In genomic region chr17:80639658-80640057, GRCh38 we compare ENCODE assay signal across 22 cellular contexts.
DNase-seq lines count a peak whose midpoint lies in the region; ATAC-seq and TF ChIP-seq lines count a peak whose summit lies in the region.
"Had no signal": no experiment of that assay in that cellular context is flagged by ENCODE, and none has a peak within 500 bp of the region (broad histone marks: within the 10 kb centered on the region; RNA-seq: fewer than 3 reads in every experiment).

No MANE protein-coding gene starts in this region.

- H3K4me1 Mint-ChIP-seq in activated CD4-positive, alpha-beta T cell treated with anti-CD3 and anti-CD28 coated beads, Interleukin-2, amount 10 ng/mL, durations not matched to agents 24 days and 14 days, result peaks cover 47% of the 10 kb centered on the region
- peaks cover 28% of the 10 kb centered on the region for H3K4me1 Mint-ChIP-seq in activated T-helper 17 cell treated with anti-CD3 and anti-CD28 coated beads, Interleukin-2, amount 50 U/mL, for 72 hours
- peaks cover 22% of the 10 kb centered on the region for H3K4me1 Mint-ChIP-seq in stimulated activated effector memory CD8-positive, alpha-beta T cell treated with anti-CD3 and anti-CD28 coated beads, Interleukin-12 subunit alpha, Interleukin-12 subunit beta, amount 100 ng/mL, for 72 hours

- H3K9me3 Mint-ChIP-seq in activated CD4-positive, alpha-beta T cell treated with anti-CD3 and anti-CD28 coated beads, Interleukin-2, amount 10 ng/mL, durations not matched to agents 24 days and 14 days, result peaks cover 4% of the 10 kb centered on the region
- no peaks in the 10 kb centered on the region for H3K9me3 Mint-ChIP-seq in activated T-helper 17 cell treated with anti-CD3 and anti-CD28 coated beads, Interleukin-2, amount 50 U/mL, for 72 hours
- no peaks in the 10 kb centered on the region for H3K9me3 Mint-ChIP-seq in stimulated activated effector memory CD8-positive, alpha-beta T cell treated with anti-CD3 and anti-CD28 coated beads, Interleukin-12 subunit alpha, Interleukin-12 subunit beta, amount 100 ng/mL, for 72 hours
- H3K9me3 Mint-ChIP-seq: CD8-positive, alpha-beta T cell had no signal

- DNase-seq in DMS 273 (lab: John Stamatoyannopoulos, UW; ENCODE audit: unreplicated experiment) (peak; percentile 18), DMS 273 treated with DMSO at 0.1 percent for 48 hours (lab: John Stamatoyannopoulos, UW) (no peak), HEK293T (ENCODE audit: extremely low spot score) (no peak)
- DNase-seq in activated CD4-positive, alpha-beta T cell treated with anti-CD3 and anti-CD28 coated beads, Interleukin-2, amount 10 ng/mL, durations not matched to agents 24 days and 14 days, result peak; percentile 54
- no peak for DNase-seq in activated CD4-positive, alpha-beta T cell treated with anti-CD3 and anti-CD28 coated beads for 1 hour
- no peak for DNase-seq in stimulated activated effector memory CD8-positive, alpha-beta T cell treated with anti-CD3 and anti-CD28 coated beads, Interleukin-12 subunit alpha, Interleukin-12 subunit beta, amount 100 ng/mL, for 72 hours (ENCODE audit: low spot score in 2 of 2)
- DNase-seq: Caco-2; CD8-positive, alpha-beta T cell; DMS79 treated with DMSO at 0.1 percent for 48 hours; GF-D8; KBM-7; MG63; NCI-H1417; NCI-H1694; NCI-H2029 treated with DMSO at 0.1 percent for 48 hours; NCI-H2171; NCI-H446 treated with DMSO at 0.1 percent for 48 hours; SIG-M5 had no signal

- POLR2A ChIA-PET in HEK293T (lab: Yijun Ruan, JAX), result interaction anchor here (1.8 kb wide), 1 partner anchor 185 kb away, joined by 4 read pairs; no protein-coding TSS in a partner anchor

- peaks cover 24% of the 10 kb centered on the region for H3K36me3 Mint-ChIP-seq in activated CD4-positive, alpha-beta T cell treated with anti-CD3 and anti-CD28 coated beads, Interleukin-2, amount 10 ng/mL, durations not matched to agents 24 days and 14 days (ENCODE audit: low read depth)
- peaks cover 16% of the 10 kb centered on the region for H3K36me3 Mint-ChIP-seq in activated T-helper 17 cell treated with anti-CD3 and anti-CD28 coated beads, Interleukin-2, amount 50 U/mL, for 72 hours (ENCODE audit: low read depth)
- peaks cover 10% of the 10 kb centered on the region for H3K36me3 Mint-ChIP-seq in stimulated activated effector memory CD8-positive, alpha-beta T cell treated with anti-CD3 and anti-CD28 coated beads, Interleukin-12 subunit alpha, Interleukin-12 subunit beta, amount 100 ng/mL, for 72 hours

- CTCF ChIA-PET in HEK293T (lab: Yijun Ruan, JAX), result interaction anchor here (0.8 kb wide), 1 partner anchor 10 kb away, joined by 4 read pairs; no protein-coding TSS in a partner anchor

- H3K27ac Mint-ChIP-seq in activated CD4-positive, alpha-beta T cell treated with anti-CD3 and anti-CD28 coated beads, Interleukin-2, amount 10 ng/mL, durations not matched to agents 24 days and 14 days, result no peak overlapping the region
- H3K27ac Mint-ChIP-seq in activated T-helper 17 cell treated with anti-CD3 and anti-CD28 coated beads, Interleukin-2, amount 50 U/mL, for 72 hours, result peak overlapping the region; percentile 59
- peak overlapping the region; percentile 79 for H3K27ac Mint-ChIP-seq in stimulated activated effector memory CD8-positive, alpha-beta T cell treated with anti-CD3 and anti-CD28 coated beads, Interleukin-12 subunit alpha, Interleukin-12 subunit beta, amount 100 ng/mL, for 72 hours
- H3K27ac Mint-ChIP-seq: B cell; CD8-positive, alpha-beta T cell had no signal

- H3K4me3 Mint-ChIP-seq in activated CD4-positive, alpha-beta T cell treated with anti-CD3 and anti-CD28 coated beads, Interleukin-2, amount 10 ng/mL, durations not matched to agents 24 days and 14 days, result no peak overlapping the region
- H3K4me3 Mint-ChIP-seq in activated T-helper 17 cell treated with anti-CD3 and anti-CD28 coated beads, Interleukin-2, amount 50 U/mL, for 72 hours, result no peak overlapping the region
- no peak overlapping the region for H3K4me3 Mint-ChIP-seq in stimulated activated effector memory CD8-positive, alpha-beta T cell treated with anti-CD3 and anti-CD28 coated beads, Interleukin-12 subunit alpha, Interleukin-12 subunit beta, amount 100 ng/mL, for 72 hours
- H3K4me3 Mint-ChIP-seq: B cell; CD8-positive, alpha-beta T cell had no signal

- intact Hi-C loops in activated CD4-positive, alpha-beta T cell treated with anti-CD3 and anti-CD28 coated beads, Interleukin-2, amount 10 ng/mL, durations not matched to agents 24 days and 14 days (cut with micrococcal nuclease), result loop anchor here (1.0 kb wide), 1 partner anchor 9 kb away; no protein-coding TSS in a partner anchor

- no peak for ATAC-seq in activated T-helper 17 cell treated with anti-CD3 and anti-CD28 coated beads, Interleukin-2, amount 50 U/mL, for 72 hours (replicated peaks)
- ATAC-seq in stimulated activated effector memory CD8-positive, alpha-beta T cell treated with anti-CD3 and anti-CD28 coated beads, Interleukin-12 subunit alpha, Interleukin-12 subunit beta, amount 100 ng/mL, for 72 hours, result no peak
- no peak for ATAC-seq in activated CD4-positive, CD25-positive, alpha-beta regulatory T cell treated with anti-CD3 and anti-CD28 coated beads, Interleukin-2, amount 50 U/mL, for 24 hours
- ATAC-seq: CD8-positive, alpha-beta T cell; HCT116 had no signal

- H3K27me3 Mint-ChIP-seq in activated CD4-positive, alpha-beta T cell treated with anti-CD3 and anti-CD28 coated beads, Interleukin-2, amount 10 ng/mL, durations not matched to agents 24 days and 14 days, result no peaks in the 10 kb centered on the region
- H3K27me3 Mint-ChIP-seq in activated T-helper 17 cell treated with anti-CD3 and anti-CD28 coated beads, Interleukin-2, amount 50 U/mL, for 72 hours, result no peaks in the 10 kb centered on the region
- H3K27me3 Mint-ChIP-seq: B cell had no signal

TF ChIP-seq in HEK293T, 16 proteins besides CTCF, POLR2A, EP300 and RAD21:
- no peak for TF ChIP-seq FOXA1 (IDR thresholded peaks at IDR 0.05)
- no peak for TF ChIP-seq ELF4 (IDR thresholded peaks at IDR 0.05)
- no peak for TF ChIP-seq LEF1 (IDR thresholded peaks at IDR 0.05; ENCODE audit: borderline replicate concordance)
- no peak for TF ChIP-seq FOXM1 (IDR thresholded peaks at IDR 0.05; ENCODE audit: borderline replicate concordance)
- TF ChIP-seq TARDBP (IDR thresholded peaks at IDR 0.05), result no peak

Comparison
In these comparisons a context has a peak if more than half of its experiments do, and no peak if none do; other contexts are left out.
1. DNase-seq: peak in DMS 273 (single experiment) and activated CD4-positive, alpha-beta T cell treated with anti-CD3 and anti-CD28 coated beads, Interleukin-2, amount 10 ng/mL, durations not matched to agents 24 days and 14 days (single experiment); none in DMS 273 treated with DMSO at 0.1 percent for 48 hours (single experiment), activated CD4-positive, alpha-beta T cell treated with anti-CD3 and anti-CD28 coated beads for 1 hour (single experiment), stimulated activated effector memory CD8-positive, alpha-beta T cell treated with anti-CD3 and anti-CD28 coated beads, Interleukin-12 subunit alpha, Interleukin-12 subunit beta, amount 100 ng/mL, for 72 hours (0 of 2) and HEK293T (single experiment).